20 cellular contexts compared by ENCODE assay signal in genomic region chr21:35527358-35527757, GRCh38.
DNase-seq lines count a peak whose midpoint lies in the region; ATAC-seq and TF ChIP-seq lines count a peak whose summit lies in the region.
"Had no signal": no experiment of that assay in that cellular context is flagged by ENCODE, and none has a peak within 500 bp of the region (broad histone marks: within the 10 kb centered on the region; RNA-seq: fewer than 3 reads in every experiment).

No MANE protein-coding gene starts in this region.

- no peaks in the 10 kb centered on the region for H3K36me3 Mint-ChIP-seq in activated naive CD4-positive, alpha-beta T cell treated with anti-CD3 and anti-CD28 coated beads, Interleukin-2, amount 50 U/mL, for 24 hours
- H3K36me3 Mint-ChIP-seq in activated naive CD8-positive, alpha-beta T cell treated with anti-CD3 and anti-CD28 coated beads for 36 hours = no peaks in the 10 kb centered on the region

- peaks cover 59% of the 10 kb centered on the region for H3K4me1 Mint-ChIP-seq in activated naive CD4-positive, alpha-beta T cell treated with anti-CD3 and anti-CD28 coated beads, Interleukin-2, amount 50 U/mL, for 24 hours
- peaks cover 31% of the 10 kb centered on the region for H3K4me1 Mint-ChIP-seq in activated naive CD8-positive, alpha-beta T cell treated with anti-CD3 and anti-CD28 coated beads for 36 hours

- H3K27me3 ChIP-seq in SK-N-SH (ENCODE audit: insufficient read depth) = no peaks in the 10 kb centered on the region
- H3K27me3 ChIP-seq: SJCRH30 had no signal

- CTCF ChIA-PET in SK-N-SH (lab: Yijun Ruan, JAX) = no interaction called here

- H2AFZ ChIP-seq in SK-N-SH (ENCODE audit: low read depth) = peak overlapping the region; percentile 99; the same call in 1 of the 2 replicates

- no peak overlapping the region for H3K4me3 ChIP-seq in SK-N-SH (ENCODE audit: low read depth in 2 of 2, low read length in 1 of 2)
- H3K4me3 ChIP-seq: GM12878, SJCRH30 had no signal

- H3K9ac ChIP-seq in SK-N-SH = no peak overlapping the region

- no peak for TF ChIP-seq EP300 in SK-N-SH (IDR thresholded peaks at IDR 0.05; ENCODE audit: borderline replicate concordance in 1 of 2, low read depth in 1 of 2, low read length in 1 of 2)

- no peak for DNase-seq in SK-N-SH
- DNase-seq in activated naive CD4-positive, alpha-beta T cell treated with Interleukin-2 at 50 U/mL for 16 hours = no peak
- no peak for DNase-seq in activated naive CD8-positive, alpha-beta T cell treated with anti-CD3 and anti-CD28 coated beads for 36 hours
- no peak for DNase-seq in GM13976 (ENCODE audit: low spot score)
- no peak for DNase-seq in sciatic nerve (ENCODE audit: low spot score)
- DNase-seq: Calu3; GOT3; KBM-7; NCI-H1092; NCI-H345; NCI-H69; NK-92 treated with Interleukin-12 subunit alpha and Interleukin-12 subunit beta, amount 100 ng/mL, for 24 hours; RPMI8226; SJCRH30 had no signal

- no peaks in the 10 kb centered on the region for H3K79me2 ChIP-seq in SK-N-SH (ENCODE audit: insufficient read depth)

- H3K9me3 ChIP-seq in SK-N-SH = no peaks in the 10 kb centered on the region
- H3K9me3 ChIP-seq: SJCRH30 had no signal

- TF ChIP-seq CTCF in SK-N-SH (IDR thresholded peaks at IDR 0.05) (no peak), GM13976 (IDR thresholded peaks at IDR 0.05; ENCODE audit: borderline replicate concordance, control extremely low read depth, extremely low read depth, insufficient read depth, missing control alignments) (no peak)

- H3K9me2 ChIP-seq in SK-N-SH = no peaks in the 10 kb centered on the region

- H3K27me3 Mint-ChIP-seq in activated naive CD4-positive, alpha-beta T cell treated with anti-CD3 and anti-CD28 coated beads, Interleukin-2, amount 50 U/mL, for 24 hours = no peaks in the 10 kb centered on the region
- no peaks in the 10 kb centered on the region for H3K27me3 Mint-ChIP-seq in activated naive CD8-positive, alpha-beta T cell treated with anti-CD3 and anti-CD28 coated beads for 36 hours

- peak overlapping the region; percentile 7; the same call in 1 of the 2 replicates for H3K4me2 ChIP-seq in SK-N-SH

- no peak for ATAC-seq in SK-N-SH treated with all-trans-retinoic acid at 6 μM for 48 hours
- ATAC-seq in GM18868 (IDR thresholded peaks at IDR 0.05; ENCODE audit: unreplicated experiment) = no peak
- ATAC-seq in sciatic nerve = no peak

- no peaks in the 10 kb centered on the region for H3K9me3 Mint-ChIP-seq in activated naive CD4-positive, alpha-beta T cell treated with anti-CD3 and anti-CD28 coated beads, Interleukin-2, amount 50 U/mL, for 24 hours
- no peaks in the 10 kb centered on the region for H3K9me3 Mint-ChIP-seq in activated naive CD8-positive, alpha-beta T cell treated with anti-CD3 and anti-CD28 coated beads for 36 hours

- intact Hi-C loops in sciatic nerve (cut with DNase I) = no loop called here

- POLR2A ChIA-PET in SK-N-SH (lab: Yijun Ruan, JAX) = no interaction called here

- H3F3A ChIP-seq in SK-N-SH (replicated peaks; ENCODE audit: insufficient read depth) = no peaks in the 10 kb centered on the region

- no peak overlapping the region for H3K4me3 Mint-ChIP-seq in activated naive CD4-positive, alpha-beta T cell treated with anti-CD3 and anti-CD28 coated beads, Interleukin-2, amount 50 U/mL, for 24 hours
- H3K4me3 Mint-ChIP-seq in activated naive CD8-positive, alpha-beta T cell treated with anti-CD3 and anti-CD28 coated beads for 36 hours = no peak overlapping the region

- H3K36me3 ChIP-seq in SK-N-SH (replicated peaks in 1 of 2; ENCODE audit: control insufficient read depth in 1 of 2, insufficient read depth in 2 of 2, low read length in 1 of 2) = no peaks in the 10 kb centered on the region
- H3K36me3 ChIP-seq: SJCRH30 had no signal

- 83% methylated on average over 1 of the region's 1 CpG for WGBS in SK-N-SH (ENCODE audit: low lambda C conversion rate)

- TF ChIP-seq RAD21 in SK-N-SH (IDR thresholded peaks at IDR 0.05; ENCODE audit: low read length) = no peak

- H4K20me1 ChIP-seq in SK-N-SH (ENCODE audit: insufficient read depth) = no peaks in the 10 kb centered on the region

- H3K27ac Mint-ChIP-seq in activated naive CD4-positive, alpha-beta T cell treated with anti-CD3 and anti-CD28 coated beads, Interleukin-2, amount 50 U/mL, for 24 hours = peak overlapping the region; percentile 51
- peak overlapping the region; percentile 14 for H3K27ac Mint-ChIP-seq in activated naive CD8-positive, alpha-beta T cell treated with anti-CD3 and anti-CD28 coated beads for 36 hours

- in situ Hi-C loops in GM13976 (cut with MboI; ENCODE audit: low sequenced_read_pairs, unreplicated experiment) = no loop called here

- peaks cover 4 to 11% of the 10 kb centered on the region in 2 experiments; a peak in 2 of 4 replicates for H3K4me1 ChIP-seq in SK-N-SH (ENCODE audit: control insufficient read depth in 1 of 2, insufficient read depth in 2 of 2, low read depth in 1 of 2, low read length in 1 of 2)
- H3K4me1 ChIP-seq: SJCRH30 had no signal

- no peak overlapping the region for H3K27ac ChIP-seq in SK-N-SH (ENCODE audit: low read depth in 2 of 2, low read length in 1 of 2)
- H3K27ac ChIP-seq: 22Rv1, C4-2B, SJCRH30 had no signal

TF ChIP-seq in SK-N-SH, 30 proteins besides CTCF, POLR2A, EP300 and RAD21:
- TF ChIP-seq JUND (IDR thresholded peaks at IDR 0.05) (no peak), TCF12 (IDR thresholded peaks at IDR 0.05) (no peak), REST (IDR thresholded peaks at IDR 0.05; ENCODE audit: low read depth, low read length) (no peak), GABPA (IDR thresholded peaks at IDR 0.05; ENCODE audit: low read depth) (no peak), FOSL2 (IDR thresholded peaks at IDR 0.05; ENCODE audit: borderline replicate concordance, low read depth) (no peak), EZH2phosphoT487 (IDR thresholded peaks at IDR 0.05; ENCODE audit: borderline replicate concordance, low read depth) (no peak), FOXJ3 (CRISPR knock-in tag; IDR thresholded peaks at IDR 0.05) (no peak), SMC3 (IDR thresholded peaks at IDR 0.05; ENCODE audit: low read depth, low read length) (no peak)

TF ChIP-seq in SK-N-SH treated with all-trans-retinoic acid at 6 μM for 48 hours, 23 proteins besides CTCF, POLR2A, EP300 and RAD21 (continues in another document):
- TF ChIP-seq PPARA (CRISPR knock-in tag; IDR thresholded peaks at IDR 0.05; ENCODE audit: borderline replicate concordance) = no peak
- no peak for TF ChIP-seq ISL1 (CRISPR knock-in tag; IDR thresholded peaks at IDR 0.05)
- TF ChIP-seq ZFP3 (CRISPR knock-in tag; IDR thresholded peaks at IDR 0.05) = no peak
- no peak for TF ChIP-seq CSRNP3 (CRISPR knock-in tag; IDR thresholded peaks at IDR 0.05)
- TF ChIP-seq GLIS3 (CRISPR knock-in tag; IDR thresholded peaks at IDR 0.05) = no peak
- no peak for TF ChIP-seq ZNF565 (CRISPR knock-in tag; conservative IDR thresholded peaks at IDR 0.05; ENCODE audit: low read depth)
- TF ChIP-seq ZNF8 (CRISPR knock-in tag; IDR thresholded peaks at IDR 0.05) = no peak
- no peak for TF ChIP-seq ARNTL (CRISPR knock-in tag; IDR thresholded peaks at IDR 0.05; ENCODE audit: borderline replicate concordance, low read depth)
- TF ChIP-seq TCF4 (CRISPR knock-in tag; IDR thresholded peaks at IDR 0.05; ENCODE audit: borderline replicate concordance) = no peak
- no peak for TF ChIP-seq POU6F1 (CRISPR knock-in tag; IDR thresholded peaks at IDR 0.05; ENCODE audit: borderline replicate concordance, low read depth)
- no peak for TF ChIP-seq ESRRG (CRISPR knock-in tag; IDR thresholded peaks at IDR 0.05)
- no peak for TF ChIP-seq CSDC2 (CRISPR knock-in tag; IDR thresholded peaks at IDR 0.05)
- no peak for TF ChIP-seq TOX (CRISPR knock-in tag; IDR thresholded peaks at IDR 0.05; ENCODE audit: borderline replicate concordance)
- TF ChIP-seq BACH2 (CRISPR knock-in tag; IDR thresholded peaks at IDR 0.05; ENCODE audit: borderline replicate concordance) = no peak
